13 cellular contexts compared by ENCODE assay signal in genomic region chr1:218480691-218481099, GRCh38.
DNase-seq lines count a peak whose midpoint lies in the region; ATAC-seq, FAIRE-seq and TF ChIP-seq lines count a peak whose summit lies in the region.
"Had no signal": no experiment of that assay in that cellular context is flagged by ENCODE, and none has a peak within 500 bp of the region (broad histone marks: within the 10 kb centered on the region; RNA-seq: fewer than 3 reads in every experiment).

No MANE protein-coding gene starts in this region.

- no peaks in the 10 kb centered on the region for H4K20me1 ChIP-seq in GM23248 (ENCODE audit: insufficient read depth)
- H4K20me1 ChIP-seq in astrocyte (ENCODE audit: insufficient read depth, low read length), result no peaks in the 10 kb centered on the region

- no peaks in the 10 kb centered on the region for H3K9me3 ChIP-seq in GM23248 (ENCODE audit: low read depth)
- H3K9me3 ChIP-seq in astrocyte (ENCODE audit: insufficient read depth, low read depth, low read length), result no peaks in the 10 kb centered on the region
- no peaks in the 10 kb centered on the region for H3K9me3 ChIP-seq in heart right ventricle
- H3K9me3 ChIP-seq in gastrocnemius medialis, result no peaks in the 10 kb centered on the region
- H3K9me3 ChIP-seq in CD4-positive, alpha-beta T cell (ENCODE audit: control insufficient read depth, low read length), result no peaks in the 10 kb centered on the region

- peaks cover 46% of the 10 kb centered on the region for H3F3A ChIP-seq in GM23248 (ENCODE audit: insufficient read depth)

- H3K27ac ChIP-seq in GM23248 (peak overlapping the region; percentile 93), astrocyte (ENCODE audit: low read depth, low read length) (peak overlapping the region; percentile 97), heart right ventricle (peak overlapping the region in 8 of 10 donors; percentile 2 to 86 (median 62)), gastrocnemius medialis (peak overlapping the region; percentile 37 to 92 (median 87))
- H3K27ac ChIP-seq in CD4-positive, alpha-beta T cell (ENCODE audit: low read depth, low read length), result no peak overlapping the region
- H3K27ac ChIP-seq: neural progenitor cell had no signal

- TF ChIP-seq CTCF in astrocyte (IDR thresholded peaks at IDR 0.05; ENCODE audit: insufficient read depth, low read depth, low read length) (no peak), heart right ventricle (IDR thresholded peaks at IDR 0.05) (no peak), gastrocnemius medialis (IDR thresholded peaks at IDR 0.05 in 4 of 5, conservative IDR thresholded peaks at IDR 0.05 in 1 of 5) (no peak), CD14-positive monocyte (IDR thresholded peaks at IDR 0.05) (no peak)
- TF ChIP-seq CTCF in CD4-positive, alpha-beta T cell (IDR thresholded peaks at IDR 0.05), result no peak

- H3K36me3 ChIP-seq in GM23248 (ENCODE audit: low read depth), result no peaks in the 10 kb centered on the region
- no peaks in the 10 kb centered on the region for H3K36me3 ChIP-seq in astrocyte (ENCODE audit: insufficient read depth, low read length)
- H3K36me3 ChIP-seq in heart right ventricle, result no peaks in the 10 kb centered on the region
- H3K36me3 ChIP-seq in gastrocnemius medialis, result no peaks in the 10 kb centered on the region
- H3K36me3 ChIP-seq: neural progenitor cell had no signal

- H3K36me3 Mint-ChIP-seq in astrocyte (ENCODE audit: low read depth, unreplicated experiment) (peaks cover 1% of the 10 kb centered on the region), CD14-positive monocyte (no peaks in the 10 kb centered on the region)
- H3K36me3 Mint-ChIP-seq in activated CD4-positive, alpha-beta memory T cell treated with anti-CD3 and anti-CD28 coated beads for 36 hours, result no peaks in the 10 kb centered on the region
- no peaks in the 10 kb centered on the region for H3K36me3 Mint-ChIP-seq in CD4-positive, alpha-beta T cell (ENCODE audit: low read depth)
- H3K36me3 Mint-ChIP-seq: neural progenitor cell had no signal

- H3K79me2 ChIP-seq in GM23248 (ENCODE audit: insufficient read depth) (no peaks in the 10 kb centered on the region), astrocyte (ENCODE audit: insufficient read depth, low read length) (no peaks in the 10 kb centered on the region)

- POLR2A ChIA-PET in activated CD4-positive, alpha-beta memory T cell treated with anti-CD3 and anti-CD28 coated beads for 36 hours (lab: Charles Lee), result no interaction called here
- POLR2A ChIA-PET in CD4-positive, alpha-beta T cell (lab: Charles Lee), result no interaction called here

- H3K9ac ChIP-seq in GM23248, result peak overlapping the region; percentile 69
- H3K9ac ChIP-seq in astrocyte (ENCODE audit: low read length), result peak overlapping the region; percentile 81
- H3K9ac ChIP-seq: neural progenitor cell had no signal

- CTCF ChIA-PET in activated CD4-positive, alpha-beta memory T cell treated with anti-CD3 and anti-CD28 coated beads for 36 hours (lab: Charles Lee), result no interaction called here
- CTCF ChIA-PET in CD4-positive, alpha-beta T cell (lab: Charles Lee), result no interaction called here

- H3K27ac Mint-ChIP-seq in astrocyte (ENCODE audit: unreplicated experiment) (peak overlapping the region; percentile 99), CD14-positive monocyte (no peak overlapping the region)
- no peak overlapping the region for H3K27ac Mint-ChIP-seq in activated CD4-positive, alpha-beta memory T cell treated with anti-CD3 and anti-CD28 coated beads for 36 hours
- no peak overlapping the region for H3K27ac Mint-ChIP-seq in CD4-positive, alpha-beta T cell

- H3K4me2 ChIP-seq in GM23248 (ENCODE audit: unreplicated experiment) (peak overlapping the region; percentile 56), astrocyte (ENCODE audit: low read length) (peak overlapping the region; percentile 46)
- H3K4me2 ChIP-seq: neural progenitor cell had no signal

- H3K27me3 ChIP-seq in GM23248 (replicated peaks; ENCODE audit: insufficient read depth) (no peaks in the 10 kb centered on the region), astrocyte (ENCODE audit: insufficient read depth, low read length) (no peaks in the 10 kb centered on the region), heart right ventricle (no peaks in the 10 kb centered on the region), gastrocnemius medialis (no peaks in the 10 kb centered on the region)
- H3K27me3 ChIP-seq in CD4-positive, alpha-beta T cell (ENCODE audit: control insufficient read depth, insufficient read depth, low read length), result no peaks in the 10 kb centered on the region
- H3K27me3 ChIP-seq: neural progenitor cell had no signal

- H3K4me1 ChIP-seq in GM23248 (ENCODE audit: insufficient read depth), result peaks cover 65% of the 10 kb centered on the region
- H3K4me1 ChIP-seq in astrocyte (ENCODE audit: insufficient read depth, low read length), result peaks cover 38% of the 10 kb centered on the region
- H3K4me1 ChIP-seq in heart right ventricle, result peaks cover 0 to 40% (median 17%) of the 10 kb centered on the region in 9 donors
- H3K4me1 ChIP-seq in gastrocnemius medialis, result peaks cover 21 to 28% of the 10 kb centered on the region in 2 donors
- H3K4me1 ChIP-seq: neural progenitor cell had no signal

- DNase-seq in GM23248 (peak; percentile 85), astrocyte (ENCODE audit: low read depth) (peak; percentile 99), heart right ventricle (no peak), gastrocnemius medialis (no peak), CD14-positive monocyte (ENCODE audit: low spot score) (no peak), HUDEP-2 (lab: John Stamatoyannopoulos, UW; ENCODE audit: unreplicated experiment in 76 of 76) (no peak)
- DNase-seq in activated CD4-positive, alpha-beta memory T cell treated with anti-CD3 and anti-CD28 coated beads for 36 hours, result no peak
- DNase-seq in CD4-positive, alpha-beta T cell, result no peak
- DNase-seq: amygdala, DMS153, hypothalamus, NCI-H1694 had no signal

- H3K4me1 Mint-ChIP-seq in astrocyte (ENCODE audit: low read depth, unreplicated experiment) (peaks cover 48% of the 10 kb centered on the region), CD14-positive monocyte (peaks cover 13% of the 10 kb centered on the region)
- no peaks in the 10 kb centered on the region for H3K4me1 Mint-ChIP-seq in activated CD4-positive, alpha-beta memory T cell treated with anti-CD3 and anti-CD28 coated beads for 36 hours (ENCODE audit: low read depth)
- no peaks in the 10 kb centered on the region for H3K4me1 Mint-ChIP-seq in CD4-positive, alpha-beta T cell (ENCODE audit: low read depth)

- H3K27me3 Mint-ChIP-seq in astrocyte (ENCODE audit: low read depth, unreplicated experiment), result no peaks in the 10 kb centered on the region
- peaks cover 0 to 2% (median 1%) of the 10 kb centered on the region in 3 donors for H3K27me3 Mint-ChIP-seq in CD14-positive monocyte (ENCODE audit: low read depth in 3 of 3)
- H3K27me3 Mint-ChIP-seq in activated CD4-positive, alpha-beta memory T cell treated with anti-CD3 and anti-CD28 coated beads for 36 hours, result peaks cover 5% of the 10 kb centered on the region
- peaks cover 8% of the 10 kb centered on the region for H3K27me3 Mint-ChIP-seq in CD4-positive, alpha-beta T cell

- peaks cover 3% of the 10 kb centered on the region for H3K9me3 Mint-ChIP-seq in astrocyte (ENCODE audit: unreplicated experiment)
- peaks cover 0 to 2% (median 0%) of the 10 kb centered on the region in 7 donors for H3K9me3 Mint-ChIP-seq in CD14-positive monocyte
- H3K9me3 Mint-ChIP-seq in activated CD4-positive, alpha-beta memory T cell treated with anti-CD3 and anti-CD28 coated beads for 36 hours, result no peaks in the 10 kb centered on the region
- no peaks in the 10 kb centered on the region for H3K9me3 Mint-ChIP-seq in CD4-positive, alpha-beta T cell
- H3K9me3 Mint-ChIP-seq: neural progenitor cell had no signal

- ATAC-seq in heart right ventricle (peak in 6 of 8 donors; percentile 13 to 68 (median 44)), gastrocnemius medialis (no peak)
- no peak for ATAC-seq in CD4-positive, alpha-beta T cell (ENCODE audit: poor library complexity)

- intact Hi-C loops in heart right ventricle (cut with DNase I) (no loop called here), gastrocnemius medialis (cut with DNase I; ENCODE audit: low total_unique reads) (no loop called here), CD14-positive monocyte (cut with micrococcal nuclease) (no loop called here)
- intact Hi-C loops in activated CD4-positive, alpha-beta memory T cell treated with anti-CD3 and anti-CD28 coated beads for 36 hours (cut with micrococcal nuclease), result no loop called here
- intact Hi-C loops in CD4-positive, alpha-beta T cell (cut with DNase I, micrococcal nuclease), result no loop called here

- H3K4me3 Mint-ChIP-seq in astrocyte (ENCODE audit: unreplicated experiment) (peak overlapping the region; percentile 30), CD14-positive monocyte (no peak overlapping the region)
- no peak overlapping the region for H3K4me3 Mint-ChIP-seq in activated CD4-positive, alpha-beta memory T cell treated with anti-CD3 and anti-CD28 coated beads for 36 hours
- no peak overlapping the region for H3K4me3 Mint-ChIP-seq in CD4-positive, alpha-beta T cell
- H3K4me3 Mint-ChIP-seq: neural progenitor cell had no signal

- H2AFZ ChIP-seq in GM23248 (no peak overlapping the region), astrocyte (ENCODE audit: low read depth, low read length) (no peak overlapping the region)
- H2AFZ ChIP-seq: neural progenitor cell had no signal

- H3K9me2 ChIP-seq in GM23248 (ENCODE audit: insufficient read depth), result no peaks in the 10 kb centered on the region

- peak; percentile 86 for FAIRE-seq in astrocyte (lab: Jason Lieb, UNC)

- H3K4me3 ChIP-seq in GM23248, result peak overlapping the region; percentile 18; the same call in 1 of the 2 replicates
- H3K4me3 ChIP-seq in astrocyte (ENCODE audit: insufficient read depth, low read depth, low read length), result no peak overlapping the region
- H3K4me3 ChIP-seq in heart right ventricle, result no peak overlapping the region
- H3K4me3 ChIP-seq in gastrocnemius medialis, result no peak overlapping the region
- H3K4me3 ChIP-seq: neural progenitor cell had no signal

- no peak for TF ChIP-seq POLR2A in gastrocnemius medialis (IDR thresholded peaks at IDR 0.05)

- in situ Hi-C loops in GM23248 (cut with MboI), result no loop called here
- in situ Hi-C loops in gastrocnemius medialis (cut with MboI; ENCODE audit: low sequenced_read_pairs in 4 of 4), result loop anchor here in 1 of 4 donors (10.0 kb wide), 1 partner anchor 136 kb away; the partner anchor contains the start of gene TGFB2

Comparison
In these comparisons a context has a peak if more than half of its experiments do, and no peak if none do; other contexts are left out.
1. DNase-seq: peak in GM23248 (single experiment) and astrocyte (single experiment); none in heart right ventricle (0 of 2), gastrocnemius medialis (0 of 2), CD14-positive monocyte (single experiment), activated CD4-positive, alpha-beta memory T cell treated with anti-CD3 and anti-CD28 coated beads for 36 hours (single experiment), HUDEP-2 (0 of 76) and CD4-positive, alpha-beta T cell (0 of 10).
2. ATAC-seq: peak in heart right ventricle (6 of 8); none in gastrocnemius medialis (0 of 2) and CD4-positive, alpha-beta T cell (single experiment).